10 cellular contexts compared by ENCODE assay signal in genomic region chr11:46100670-46101069, GRCh38. TPM values are rescaled to one million over a fixed set of nuclear protein-coding genes. Genes with fewer than 3 reads are reported as not detected.
A peak's percentile ranks its signal among the peaks of the same experiment; 100 is the strongest.
DNase-seq lines count a peak whose midpoint lies in the region; ATAC-seq and TF ChIP-seq lines count a peak whose summit lies in the region.
"Had no signal": no experiment of that assay in that cellular context is flagged by ENCODE, and none has a peak within 500 bp of the region (broad histone marks: within the 10 kb centered on the region; RNA-seq: fewer than 3 reads in every experiment).

No MANE protein-coding gene starts in this region.

- H3K4ac ChIP-seq in H9 (ENCODE audit: low read depth, low read length), result no peak overlapping the region

- no peak overlapping the region for H3K18ac ChIP-seq in H9 (ENCODE audit: insufficient read length, low read depth, low read length)

- H3K4me3 ChIP-seq in ACC112 (ENCODE audit: low read depth, low read length) (peak overlapping the region; percentile 72), upper lobe of right lung (no peak overlapping the region), sigmoid colon (no peak overlapping the region)

- H3K9me3 Mint-ChIP-seq in WTC11, result no peaks in the 10 kb centered on the region
- H3K9me3 Mint-ChIP-seq in H9, result no peaks in the 10 kb centered on the region

- no peak overlapping the region for H2BK120ac ChIP-seq in H9 (ENCODE audit: low read depth, low read length, poor library complexity, severe bottlenecking)

- H2AFZ ChIP-seq in ACC112 (ENCODE audit: low read length, unreplicated experiment), result no peak overlapping the region
- H2AFZ ChIP-seq in H9 (ENCODE audit: low read length), result no peak overlapping the region

- H4K8ac ChIP-seq in H9 (replicated peaks; ENCODE audit: insufficient read length, low read depth, low read length), result no peak overlapping the region

- no peaks in the 10 kb centered on the region for H3K27me3 Mint-ChIP-seq in WTC11 (ENCODE audit: low read depth)
- no peaks in the 10 kb centered on the region for H3K27me3 Mint-ChIP-seq in H9 (ENCODE audit: low read depth)

- no peak for TF ChIP-seq EP300 in sigmoid colon (IDR thresholded peaks at IDR 0.05)

- no peak overlapping the region for H2BK15ac ChIP-seq in H9 (ENCODE audit: low read depth, low read length)

- peaks cover 8% of the 10 kb centered on the region for H3K79me1 ChIP-seq in H9 (ENCODE audit: insufficient read depth, low read depth, low read length, poor library complexity, severe bottlenecking)

- H3K4me3 Mint-ChIP-seq in WTC11, result no peak overlapping the region
- H3K4me3 Mint-ChIP-seq in H9, result no peak overlapping the region; a peak in 1 of 5 replicates

- H3K9me3 ChIP-seq in H9 (ENCODE audit: control insufficient read depth, low read depth, low read length) (no peaks in the 10 kb centered on the region), upper lobe of right lung (no peaks in the 10 kb centered on the region), sigmoid colon (no peaks in the 10 kb centered on the region)

- H3K36me3 Mint-ChIP-seq in WTC11 (no peaks in the 10 kb centered on the region), H9 (ENCODE audit: insufficient read depth in 1 of 3, low read depth in 3 of 3) (no peaks in the 10 kb centered on the region)

- H2AK5ac ChIP-seq in H9 (ENCODE audit: insufficient read length, low read length), result no peak overlapping the region

- TF ChIP-seq POLR2A in sigmoid colon (IDR thresholded peaks at IDR 0.05), result no peak

- no peak overlapping the region for H2BK12ac ChIP-seq in H9 (ENCODE audit: insufficient read length, low read depth, low read length)

- H4K5ac ChIP-seq in H9 (ENCODE audit: insufficient read length, low read depth, low read length), result no peak overlapping the region

- H3K4me1 Mint-ChIP-seq in WTC11 (peaks cover 39% of the 10 kb centered on the region), H9 (peaks cover 26 to 41% of the 10 kb centered on the region in 2 experiments)

- H3K56ac ChIP-seq in H9 (ENCODE audit: insufficient read length, low read depth, low read length), result no peak overlapping the region

- H3K23me2 ChIP-seq in H9 (ENCODE audit: insufficient read length, low read depth, low read length, poor library complexity, severe bottlenecking), result no peaks in the 10 kb centered on the region

- H2BK20ac ChIP-seq in H9 (ENCODE audit: low read depth, low read length, poor library complexity, severe bottlenecking), result no peak overlapping the region

- H3T11ph ChIP-seq in H9 (ENCODE audit: low read length), result no peak overlapping the region

- no peak overlapping the region for H3K14ac ChIP-seq in H9 (ENCODE audit: insufficient read depth, low read length)

- H3K9ac ChIP-seq in H9 (ENCODE audit: extremely low read depth, insufficient read length, low read length), result no peak overlapping the region

- H3K27me3 ChIP-seq in ACC112 (ENCODE audit: insufficient read depth, low read length) (no peaks in the 10 kb centered on the region), H9 (ENCODE audit: insufficient read depth, low read length) (no peaks in the 10 kb centered on the region), upper lobe of right lung (no peaks in the 10 kb centered on the region), sigmoid colon (no peaks in the 10 kb centered on the region)

- POLR2A ChIA-PET in WTC11 (lab: Charles Lee), result no interaction called here

- TF ChIP-seq CTCF in WTC11 (IDR thresholded peaks at IDR 0.05) (no peak), H9 (conservative IDR thresholded peaks at IDR 0.05) (no peak), upper lobe of right lung (IDR thresholded peaks at IDR 0.05) (no peak), sigmoid colon (IDR thresholded peaks at IDR 0.05) (no peak)

- no peak overlapping the region for H3K4me2 ChIP-seq in H9 (ENCODE audit: insufficient read depth, insufficient read length, low read length)

- no CpG with 5 or more reads among the region's 3 CpGs for WGBS in H9 (ENCODE audit: extremely low coverage, insufficient read length, low lambda C conversion rate)
- WGBS in sigmoid colon, 2 donors, result 64 to 83% methylated on average over 3 of the region's 3 CpGs

- CTCF ChIA-PET in WTC11 (lab: Charles Lee), result no interaction called here

- H3K27ac ChIP-seq in ACC112 (ENCODE audit: low read depth, low read length), result no peak overlapping the region
- no peak overlapping the region for H3K27ac ChIP-seq in H9 (ENCODE audit: insufficient read length, low read depth, low read length)
- H3K27ac ChIP-seq in upper lobe of right lung, result no peak overlapping the region
- peak overlapping the region in 1 of 4 donors; percentile 39 for H3K27ac ChIP-seq in sigmoid colon
- H3K27ac ChIP-seq: C4-2B had no signal

- no peak for DNase-seq in WTC11 (ENCODE audit: low spot score)
- DNase-seq in H9, result no peak
- no peak for DNase-seq in upper lobe of right lung
- no peak for DNase-seq in sigmoid colon
- DNase-seq in MV-4-11 (lab: John Stamatoyannopoulos, UW), result no peak
- DNase-seq: SIG-M5 had no signal

- no peaks in the 10 kb centered on the region for H4K20me1 ChIP-seq in H9 (ENCODE audit: control insufficient read depth, insufficient read depth, insufficient read length)

- H3K79me2 ChIP-seq in ACC112 (ENCODE audit: control insufficient read depth, insufficient read depth, low read length, unreplicated experiment), result peaks cover 87% of the 10 kb centered on the region
- no peaks in the 10 kb centered on the region; the same call in 1 of the 2 replicates for H3K79me2 ChIP-seq in H9 (ENCODE audit: insufficient read depth, low read length)

- intact Hi-C loops in upper lobe of right lung (cut with DNase I), result no loop called here
- intact Hi-C loops in sigmoid colon (cut with DNase I), result no loop called here

- H3K23ac ChIP-seq in H9 (ENCODE audit: insufficient read length, low read depth, low read length), result no peak overlapping the region

- H4K91ac ChIP-seq in H9 (ENCODE audit: insufficient read length, low read depth, low read length), result no peak overlapping the region

- H3K4me1 ChIP-seq in ACC112 (ENCODE audit: control insufficient read depth, insufficient read depth, low read length, unreplicated experiment) (peaks cover 33% of the 10 kb centered on the region), H9 (ENCODE audit: insufficient read depth, low read length) (no peaks in the 10 kb centered on the region), upper lobe of right lung (peaks cover 18% of the 10 kb centered on the region), sigmoid colon (peaks cover 0 to 54% (median 36%) of the 10 kb centered on the region in 4 donors)

- H2BK5ac ChIP-seq in H9 (ENCODE audit: insufficient read length, low read length), result no peak overlapping the region

- H3K36me3 ChIP-seq in ACC112 (ENCODE audit: insufficient read depth, low read length), result no peaks in the 10 kb centered on the region
- no peaks in the 10 kb centered on the region for H3K36me3 ChIP-seq in upper lobe of right lung
- no peaks in the 10 kb centered on the region for H3K36me3 ChIP-seq in sigmoid colon

- ATAC-seq in GM19023 (IDR thresholded peaks at IDR 0.05; ENCODE audit: unreplicated experiment), result peak; percentile 72
- ATAC-seq in HG02943 (IDR thresholded peaks at IDR 0.05; ENCODE audit: low read depth, unreplicated experiment), result peak; percentile 69
- ATAC-seq in WTC11, result no peak
- ATAC-seq in upper lobe of right lung, result no peak

- H3K27ac Mint-ChIP-seq in WTC11, result peak overlapping the region; percentile 41; the same call in 1 of the 2 replicates
- no peak overlapping the region for H3K27ac Mint-ChIP-seq in H9

TF ChIP-seq in WTC11, 78 proteins besides CTCF, POLR2A, EP300 and RAD21 (continues in another document):
- TF ChIP-seq E2F1 (CRISPR knock-in tag; IDR thresholded peaks at IDR 0.05) (no peak), ATF3 (CRISPR knock-in tag; conservative IDR thresholded peaks at IDR 0.05) (no peak), ZNF219 (CRISPR knock-in tag; IDR thresholded peaks at IDR 0.05; ENCODE audit: borderline replicate concordance) (no peak), ZNF425 (CRISPR knock-in tag; conservative IDR thresholded peaks at IDR 0.05) (no peak), USF2 (CRISPR knock-in tag; IDR thresholded peaks at IDR 0.05) (no peak)

RNA-seq across cellular contexts. Expression of gene PHF21A, which starts 20.6 kb away (rescaled TPM):
- total RNA-seq in WTC11 (2021), result 29.4 to 36.6 TPM (median 33.1 TPM) in 3 replicates
- total RNA-seq in H9 (2021), result 28.6 and 33.8 TPM in 2 replicates
- 45.4 TPM for total RNA-seq in upper lobe of right lung
- 10 to 100 TPM; 30.3 to 58.6 (median 48.8) TPM for total RNA-seq in sigmoid colon
- 10 to 100 TPM in 2 of 3 donors, 1 to 10 TPM in 1; 5.3 to 17.3 (median 13.2) TPM for polyA plus RNA-seq in sigmoid colon

Comparison
In these comparisons a context has a peak if more than half of its experiments do, and no peak if none do; other contexts are left out.
1. ATAC-seq: peak in GM19023 (single experiment) and HG02943 (single experiment); none in WTC11 (single experiment) and upper lobe of right lung (single experiment).